ENCODE assay signal across 27 cellular contexts in the genomic region with DNA sequence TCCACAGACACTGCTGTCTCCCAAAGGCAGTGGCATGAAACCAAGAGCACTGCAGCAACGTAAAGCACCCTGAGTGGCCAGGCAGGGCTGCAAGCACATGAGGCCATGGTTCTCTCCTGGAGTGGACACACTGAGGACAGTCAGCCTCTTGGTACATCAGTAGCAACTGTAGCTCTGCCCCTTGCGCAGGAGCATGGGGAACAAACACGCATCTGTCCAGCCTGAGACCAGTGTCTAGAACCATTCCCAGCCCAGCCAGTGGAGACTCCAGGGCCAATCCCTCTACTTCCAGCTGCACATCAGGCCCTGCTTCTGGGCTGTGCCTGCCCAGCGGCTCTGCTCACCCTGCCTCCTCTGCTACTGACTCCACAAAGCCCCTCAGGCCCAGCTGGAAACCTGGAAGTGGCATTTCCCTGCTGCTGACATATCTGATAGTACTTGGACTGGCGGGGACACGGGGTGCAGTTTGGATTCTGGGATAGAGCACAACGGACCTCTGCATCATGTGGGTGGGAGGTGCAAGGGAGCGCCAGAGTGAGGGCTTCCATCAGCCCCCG.
"Had no signal": no experiment of that assay in that cellular context is flagged by ENCODE, and none has a peak within 500 bp of the region (broad histone marks: within the 10 kb centered on the region; RNA-seq: fewer than 3 reads in every experiment).

No MANE protein-coding gene starts in this region.

- H3K27ac ChIP-seq: neural progenitor cell, ovary, psoas muscle, suprapubic skin, transverse colon had no signal

- H3K4me3 Mint-ChIP-seq: effector memory CD8-positive, alpha-beta T cell; memory B cell; mesothelial cell of epicardium; natural killer cell treated with Interleukin-12 subunit alpha and Interleukin-12 subunit beta and Interleukin-15 and Interleukin-18, amount 100 ng/mL, for 72 hours; neural progenitor cell; stimulated activated naive CD8-positive, alpha-beta T cell treated with anti-CD3 and anti-CD28 coated beads, Interleukin-15, amount 100 ng/mL, for 72 hours had no signal

- H3K9me3 Mint-ChIP-seq: effector memory CD8-positive, alpha-beta T cell; memory B cell; mesothelial cell of epicardium; naive B cell; natural killer cell treated with Interleukin-12 subunit alpha and Interleukin-12 subunit beta and Interleukin-15 and Interleukin-18, amount 100 ng/mL, for 72 hours; neural progenitor cell; stimulated activated naive CD8-positive, alpha-beta T cell treated with anti-CD3 and anti-CD28 coated beads, Interleukin-15, amount 100 ng/mL, for 72 hours had no signal

- ATAC-seq: effector memory CD8-positive, alpha-beta T cell; left lobe of liver; mucosa of descending colon; natural killer cell treated with Interleukin-12 subunit alpha and Interleukin-12 subunit beta and Interleukin-15 and Interleukin-18, amount 100 ng/mL, for 72 hours; psoas muscle; right cardiac atrium; stimulated activated naive CD8-positive, alpha-beta T cell treated with anti-CD3 and anti-CD28 coated beads, Interleukin-15, amount 100 ng/mL, for 72 hours had no signal

- H3K36me3 ChIP-seq: neural progenitor cell, ovary, suprapubic skin, transverse colon had no signal

- H3K4me3 ChIP-seq: lung, mucosa of descending colon, neural progenitor cell, ovary, psoas muscle, suprapubic skin, transverse colon had no signal

- H3K4me1 ChIP-seq: psoas muscle, suprapubic skin had no signal

- H3K36me3 Mint-ChIP-seq: mesothelial cell of epicardium; naive B cell; natural killer cell treated with Interleukin-12 subunit alpha and Interleukin-12 subunit beta and Interleukin-15 and Interleukin-18, amount 100 ng/mL, for 72 hours; neural progenitor cell had no signal

- H3K27ac Mint-ChIP-seq: effector memory CD8-positive, alpha-beta T cell; memory B cell; mesothelial cell of epicardium; naive B cell; natural killer cell treated with Interleukin-12 subunit alpha and Interleukin-12 subunit beta and Interleukin-15 and Interleukin-18, amount 100 ng/mL, for 72 hours; neural progenitor cell; stimulated activated naive CD8-positive, alpha-beta T cell treated with anti-CD3 and anti-CD28 coated beads, Interleukin-15, amount 100 ng/mL, for 72 hours had no signal

- DNase-seq: cerebellar nuclear complex; cortex of kidney; effector memory CD8-positive, alpha-beta T cell; erythroblast; kidney; mucosa of descending colon; naive B cell; nucleus accumbens; ovary; posterior cingulate gyrus; psoas muscle; right cardiac atrium; small intestine; stimulated activated CD4-positive, alpha-beta T cell treated with anti-CD3 and anti-CD28 coated beads, Interleukin-12 subunit alpha, Interleukin-12 subunit beta, amount 100 ng/mL, for 4 hours; stimulated activated CD4-positive, alpha-beta T cell treated with anti-CD3 and anti-CD28 coated beads, Interleukin-1b, Interleukin-23, amount 100 ng/mL, for 48 hours; stimulated activated CD4-positive, alpha-beta T cell treated with anti-CD3 and anti-CD28 coated beads, Interleukin-4, amount 100 ng/mL, for 1 hour; stimulated activated CD8-positive, alpha-beta memory T cell treated with anti-CD3 and anti-CD28 coated beads, Interleukin-4, amount 100 ng/mL, for 48 hours; stimulated activated naive CD4-positive, alpha-beta T cell; transverse colon had no signal

- H3K27me3 ChIP-seq: neural progenitor cell, ovary, transverse colon had no signal

- H3K9me3 ChIP-seq: mucosa of descending colon, ovary, psoas muscle, suprapubic skin, transverse colon had no signal
